In genomic region chr1:18631496-18632217, GRCh38 we compare ENCODE assay signal across 17 cellular contexts. TPM values are rescaled to one million over a fixed set of nuclear protein-coding genes. Genes with fewer than 3 reads are reported as not detected.
DNase-seq lines count a peak whose midpoint lies in the region; ATAC-seq, FAIRE-seq and TF ChIP-seq lines count a peak whose summit lies in the region.
"Had no signal": no experiment of that assay in that cellular context is flagged by ENCODE, and none has a peak within 500 bp of the region (broad histone marks: within the 10 kb centered on the region; RNA-seq: fewer than 3 reads in every experiment).

No MANE protein-coding gene starts in this region.

- peaks cover 5% of the 10 kb centered on the region; the same call in 1 of the 3 replicates for H3K4me1 ChIP-seq in A549
- H3K4me1 ChIP-seq in ectodermal cell (ENCODE audit: control insufficient read depth, insufficient read depth, low read length), result peaks cover 65% of the 10 kb centered on the region
- peaks cover 58% of the 10 kb centered on the region for H3K4me1 ChIP-seq in neural progenitor cell

- ATAC-seq in A549, result peak in 1 of 2 experiments; percentile 53; a peak in 3 of 6 replicates
- ATAC-seq in GM18519 (IDR thresholded peaks at IDR 0.05; ENCODE audit: low FRiP score, unreplicated experiment), result no peak
- ATAC-seq in sciatic nerve, result no peak
- ATAC-seq: left colon had no signal

- DNase-seq in A549 (ENCODE audit: low read depth in 1 of 2, low spot score in 1 of 2) (no peak), H7 (peak; percentile 85), neural progenitor cell (ENCODE audit: low spot score) (peak; percentile 74), NCI-H524 treated with DMSO at 0.1 percent for 48 hours (lab: John Stamatoyannopoulos, UW) (no peak), sciatic nerve (ENCODE audit: low spot score) (no peak), germinal center (ENCODE audit: low spot score) (no peak)
- DNase-seq: foreskin fibroblast, IMR-90, left colon, NCI-H1417, NCI-H510A treated with DMSO at 0.1 percent for 48 hours, nucleus accumbens had no signal

- peaks cover 94% of the 10 kb centered on the region for H3K27me3 ChIP-seq in H7 (ENCODE audit: control insufficient read depth, insufficient read depth, low read length)
- peaks cover 97% of the 10 kb centered on the region for H3K27me3 ChIP-seq in ectodermal cell (ENCODE audit: control insufficient read depth, insufficient read depth, low read length, poor library complexity, severe bottlenecking)
- peaks cover 100% of the 10 kb centered on the region for H3K27me3 ChIP-seq in neural progenitor cell

- no peak for TF ChIP-seq POLR2A in A549 (IDR thresholded peaks at IDR 0.05; ENCODE audit: low read length)

- TF ChIP-seq EP300 in A549 (IDR thresholded peaks at IDR 0.05), result no peak

- peaks cover 90% of the 10 kb centered on the region for H4K20me1 ChIP-seq in neural progenitor cell (ENCODE audit: low read depth)

- 20% methylated on average over 44 of the region's 53 CpGs for WGBS in A549 (ENCODE audit: missing lambda C conversion rate)
- WGBS in ectodermal cell, 2 experiments, result 1% methylated on average over 53 of the region's 53 CpGs

- TF ChIP-seq CTCF in A549 (IDR thresholded peaks at IDR 0.05) (no peak), neural progenitor cell (IDR thresholded peaks at IDR 0.05) (no peak)

- H3K4me2 ChIP-seq in A549 (peak overlapping the region; percentile 98), neural progenitor cell (peak overlapping the region; percentile 83)

- no peak overlapping the region for H3K9ac ChIP-seq in neural progenitor cell

- H3K4me1 Mint-ChIP-seq in neural progenitor cell, result peaks cover 81% of the 10 kb centered on the region

- H3K27ac ChIP-seq in A549 (peak overlapping the region; percentile 61 to 84; a peak in 5 of 6 replicates), ectodermal cell (ENCODE audit: insufficient read depth, low read depth, low read length, poor library complexity, severe bottlenecking) (peak overlapping the region; percentile 66), neural progenitor cell (no peak overlapping the region)
- H3K27ac ChIP-seq: RWPE1 had no signal

- peaks cover 4% of the 10 kb centered on the region for H3K36me3 Mint-ChIP-seq in neural progenitor cell

- no peak overlapping the region for H3K27ac Mint-ChIP-seq in neural progenitor cell

- H2AFZ ChIP-seq in neural progenitor cell (replicated peaks), result peak overlapping the region; percentile 10

- no peaks in the 10 kb centered on the region for H3K79me2 ChIP-seq in neural progenitor cell (ENCODE audit: low read depth)

- POLR2A ChIA-PET in A549 (lab: Yijun Ruan, JAX), result interaction anchor here (0.6 to 1.0 kb wide), 2 partner anchors 36 kb away, joined by 4 to 6 read pairs; no protein-coding TSS in a partner anchor

- CTCF ChIA-PET in A549 (lab: Yijun Ruan, JAX), result interaction anchor here (0.6 to 0.9 kb wide), 2 partner anchors 49 to 74 kb away, joined by 3 to 5 read pairs; no protein-coding TSS in a partner anchor

- intact Hi-C loops in sciatic nerve (cut with DNase I), result no loop called here

- peak overlapping the region; percentile 89 for H3K4me3 Mint-ChIP-seq in neural progenitor cell

- H3F3A ChIP-seq in neural progenitor cell (ENCODE audit: low read depth), result peaks cover 52% of the 10 kb centered on the region

- H3K4me3 ChIP-seq in A549 (peak overlapping the region; percentile 43), H7 (ENCODE audit: insufficient read depth, low read depth, low read length) (peak overlapping the region; percentile 45), ectodermal cell (ENCODE audit: insufficient read depth, low read depth, low read length) (peak overlapping the region; percentile 37), neural progenitor cell (peak overlapping the region; percentile 44)

- H3K9me3 Mint-ChIP-seq in neural progenitor cell, result no peaks in the 10 kb centered on the region

- FAIRE-seq in A549 (lab: Jason Lieb, UNC), result no peak
- FAIRE-seq: G401.6 had no signal

- no peak for TF ChIP-seq RAD21 in A549 (conservative IDR thresholded peaks at IDR 0.05 in 1 of 2, IDR thresholded peaks at IDR 0.05 in 1 of 2)

- H3K27me3 Mint-ChIP-seq in neural progenitor cell (ENCODE audit: insufficient read depth, low read depth), result peaks cover 67% of the 10 kb centered on the region

- H3K9me3 ChIP-seq in A549 (no peaks in the 10 kb centered on the region), ectodermal cell (ENCODE audit: control insufficient read depth, low read length) (no peaks in the 10 kb centered on the region), neural progenitor cell (ENCODE audit: low read depth) (no peaks in the 10 kb centered on the region)

- H3K36me3 ChIP-seq in H7 (replicated peaks; ENCODE audit: control insufficient read depth, insufficient read depth, low read length) (no peaks in the 10 kb centered on the region), ectodermal cell (ENCODE audit: control insufficient read depth, insufficient read depth, low read length) (no peaks in the 10 kb centered on the region), neural progenitor cell (no peaks in the 10 kb centered on the region)

TF ChIP-seq in A549, 52 proteins besides CTCF, POLR2A, EP300 and RAD21:
- TF ChIP-seq SREBF2 (IDR thresholded peaks at IDR 0.05) (no peak), POLR2AphosphoS2 (conservative IDR thresholded peaks at IDR 0.05; ENCODE audit: low read length) (no peak), ZC3H11A (IDR thresholded peaks at IDR 0.05) (no peak), EHMT2 (IDR thresholded peaks at IDR 0.05; ENCODE audit: low read depth) (no peak)

RNA-seq across cellular contexts. Expression of gene PAX7, which starts 1.0 kb away (rescaled TPM):
- polyA plus RNA-seq in A549 (2011; rRNA removed) (0.48 and 0.93 TPM in 2 replicates), A549 (2017; fragmentation: RNase III; extraction: RNeasy Plus Mini Kit Qiagen cat#74134 plus additional on column Dnase treatment) (0.13 to 0.23 TPM (median 0.21 TPM) in 3 replicates)
- 0.18 and 0.19 TPM in 2 replicates for polyA plus RNA-seq in A549 (2012; cell fraction: cytosol; rRNA removed)
- 0.16 and 0.19 TPM in 2 replicates for polyA plus RNA-seq in A549 (2012; cell fraction: nucleus; rRNA removed)
- 0.45 and 0.54 TPM in 2 replicates for polyA minus RNA-seq in A549 (2011; rRNA and poly(A)+ RNA removed)
- 0.30 and 1.6 TPM in 2 replicates for total RNA-seq in H7 (2014; rRNA removed; shearing (Covaris generic))
- 21.4 TPM for polyA plus RNA-seq in ectodermal cell (2013, experiment 1 of 4)
- 23.1 TPM for polyA plus RNA-seq in ectodermal cell (2013, experiment 2 of 4)
- polyA plus RNA-seq in ectodermal cell (2013, experiment 3 of 4), result 13.5 TPM
- 16.0 TPM for polyA plus RNA-seq in ectodermal cell (2013, experiment 4 of 4)
- total RNA-seq in neural progenitor cell (ENCODE audit: low replicate concordance) (0.06 and 0.46 TPM in 2 replicates), sciatic nerve (not detected)
- total RNA-seq: IMR-90, left colon had no signal
- polyA plus RNA-seq: BJ, IMR-90 had no signal

Comparison
In these comparisons a context has a peak if more than half of its experiments do, and no peak if none do; other contexts are left out.
1. DNase-seq: peak in H7 (single experiment) and neural progenitor cell (single experiment); none in A549 (0 of 2), NCI-H524 treated with DMSO at 0.1 percent for 48 hours (single experiment), sciatic nerve (single experiment) and germinal center (single experiment).
2. Peak in every context shown above with its lines, with median percentiles within 50 percentile points of each other: H3K4me3 ChIP-seq.